In the genomic region with DNA sequence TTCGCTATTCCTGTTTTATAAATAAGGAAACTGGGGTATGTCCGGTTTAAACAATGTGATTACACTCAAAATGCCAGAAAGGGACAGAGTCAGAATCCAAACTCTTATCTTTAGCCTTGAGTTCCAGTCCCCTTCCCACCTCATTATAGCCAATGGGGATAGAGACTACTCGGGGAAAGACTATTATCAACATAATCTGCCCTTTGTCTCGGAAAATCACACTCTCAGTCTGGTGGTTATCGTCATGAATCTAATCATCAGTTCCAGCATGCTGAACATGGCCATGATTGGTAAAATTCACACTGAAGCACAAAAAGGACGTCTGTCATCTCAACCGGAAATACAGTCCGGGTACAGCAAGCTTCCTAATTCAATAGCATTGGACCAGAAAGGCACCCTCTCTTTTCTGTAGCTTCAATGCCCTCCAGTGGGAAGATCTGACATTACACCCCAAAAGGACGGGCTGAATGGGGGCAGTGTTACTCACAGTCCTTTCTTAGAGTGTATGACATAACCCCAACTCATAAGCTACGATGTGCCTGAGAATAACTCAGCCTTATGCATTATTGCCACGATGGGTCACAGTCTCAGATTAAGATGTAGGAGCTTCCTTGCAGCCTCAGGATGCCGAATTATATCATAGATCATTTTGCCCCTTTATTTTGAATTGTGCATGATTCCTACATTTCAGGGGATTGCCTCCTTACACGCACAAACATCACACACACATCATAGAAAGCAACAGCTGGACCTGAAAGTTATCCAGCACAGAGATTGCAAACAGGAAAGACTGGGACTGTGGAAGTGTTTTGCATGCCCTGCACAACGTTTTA, we compare ENCODE assay signal across 8 cellular contexts.
DNase-seq lines count a peak whose midpoint lies in the region; ATAC-seq and TF ChIP-seq lines count a peak whose summit lies in the region.

No MANE protein-coding gene starts in this region.

- H3K56ac ChIP-seq in IMR-90 (ENCODE audit: extremely low read depth, insufficient read depth, low read length) = no peak overlapping the region

- H4K8ac ChIP-seq in IMR-90 (ENCODE audit: low read depth in 2 of 2, low read length in 2 of 2) = no peak overlapping the region

- no peak overlapping the region for H4K5ac ChIP-seq in IMR-90 (ENCODE audit: low read depth, low read length)

- intact Hi-C loops in IMR-90 (cut with micrococcal nuclease) (no loop called here), Right ventricle myocardium superior (cut with DNase I) (no loop called here), psoas muscle (cut with DNase I) (loop anchor here in 1 of 2 donors (10.0 kb wide), 1 partner anchor 304 kb away; no protein-coding TSS in a partner anchor), aorta (cut with DNase I) (loop anchor here in 1 of 2 donors (5.0 kb wide), 1 partner anchor 1319 kb away; no protein-coding TSS in a partner anchor)

- H3K4me2 ChIP-seq in IMR-90 (ENCODE audit: low read depth, low read length) = no peak overlapping the region

- H3K4me3 ChIP-seq in IMR-90 (ENCODE audit: insufficient read depth, low read depth, low read length) (no peak overlapping the region), psoas muscle (no peak overlapping the region), aorta (ENCODE audit: low read length in 2 of 2) (peak overlapping the region in 1 of 2 donors; percentile 59)

- no TSS peak for BruUV-seq in IMR-90 (replicated peaks; lab: Mats Ljungman, UMichigan)

- H2BK20ac ChIP-seq in IMR-90 (ENCODE audit: low read depth, low read length) = no peak overlapping the region

- no peak overlapping the region for H3K23ac ChIP-seq in IMR-90 (ENCODE audit: low read depth, low read length)

- no peaks in the 10 kb centered on the region for H3K79me1 ChIP-seq in IMR-90 (ENCODE audit: low read depth in 1 of 2, low read length in 2 of 2)

- H3K9me3 Mint-ChIP-seq in activated naive CD4-positive, alpha-beta T cell treated with anti-CD3 and anti-CD28 coated beads, Interleukin-2, amount 50 U/mL, for 72 hours = no peaks in the 10 kb centered on the region

- POLR2A ChIA-PET in IMR-90 (lab: Charles Lee; ENCODE audit: unreplicated experiment) = no interaction called here

- H3K36me3 ChIP-seq in IMR-90 (ENCODE audit: control insufficient read depth, insufficient read depth, low read length) (no peaks in the 10 kb centered on the region), psoas muscle (ENCODE audit: insufficient read depth in 1 of 2, low read depth in 1 of 2) (no peaks in the 10 kb centered on the region), aorta (ENCODE audit: control insufficient read depth in 1 of 2, insufficient read depth in 2 of 2, low read length in 1 of 2) (no peaks in the 10 kb centered on the region)

- no peaks in the 10 kb centered on the region for H3K27me3 ChIP-seq in IMR-90 (ENCODE audit: control insufficient read depth, insufficient read depth, low read length)
- no peaks in the 10 kb centered on the region for H3K27me3 ChIP-seq in psoas muscle (ENCODE audit: insufficient read depth in 3 of 3, low read length in 2 of 3)
- H3K27me3 ChIP-seq in aorta (ENCODE audit: control insufficient read depth in 1 of 2, insufficient read depth in 2 of 2, low read length in 1 of 2) = no peaks in the 10 kb centered on the region

- no peaks in the 10 kb centered on the region for H4K20me1 ChIP-seq in IMR-90 (ENCODE audit: insufficient read depth, low read length)

- peaks cover 2% of the 10 kb centered on the region for H3K9me3 ChIP-seq in IMR-90 (ENCODE audit: control insufficient read depth, insufficient read depth, low read length)
- H3K9me3 ChIP-seq in psoas muscle = no peaks in the 10 kb centered on the region
- no peaks in the 10 kb centered on the region for H3K9me3 ChIP-seq in aorta (ENCODE audit: control insufficient read depth, low read length)

- H3K9me1 ChIP-seq in IMR-90 (ENCODE audit: insufficient read depth, low read length) = no peaks in the 10 kb centered on the region

- dilution Hi-C loops in IMR-90 (cut with HindIII; ENCODE audit: low sequenced_read_pairs, unreplicated experiment) = no loop called here

- in situ Hi-C loops in IMR-90 (cut with MboI; ENCODE audit: low sequenced_read_pairs) = no loop called here

- CTCF ChIA-PET in IMR-90 (lab: Yijun Ruan, JAX) = interaction anchor here (0.6 kb wide), 1 partner anchor 1021 kb away, joined by 3 read pairs; no protein-coding TSS in a partner anchor

- H3K9ac ChIP-seq in IMR-90 (ENCODE audit: low read depth, low read length) = no peak overlapping the region

- H3K14ac ChIP-seq in IMR-90 (replicated peaks; ENCODE audit: low read depth, low read length) = no peak overlapping the region

- H2AK5ac ChIP-seq in IMR-90 (ENCODE audit: low read depth, low read length) = no peak overlapping the region

- H3K27ac Mint-ChIP-seq in activated naive CD4-positive, alpha-beta T cell treated with anti-CD3 and anti-CD28 coated beads, Interleukin-2, amount 50 U/mL, for 72 hours = no peak overlapping the region

- no peak overlapping the region for H3K27ac ChIP-seq in IMR-90 (ENCODE audit: insufficient read depth, low read length)
- H3K27ac ChIP-seq in psoas muscle = no peak overlapping the region
- no peak overlapping the region for H3K27ac ChIP-seq in aorta (ENCODE audit: low read depth in 1 of 2, low read length in 2 of 2)

- no peak overlapping the region for H3K18ac ChIP-seq in IMR-90 (ENCODE audit: low read depth, low read length)

- no peaks in the 10 kb centered on the region for H3K36me3 Mint-ChIP-seq in activated naive CD4-positive, alpha-beta T cell treated with anti-CD3 and anti-CD28 coated beads, Interleukin-2, amount 50 U/mL, for 72 hours

- TF ChIP-seq POLR2A in IMR-90 (IDR thresholded peaks at IDR 0.05; ENCODE audit: low read depth, low read length) = no peak

- ATAC-seq in GM21737 (IDR thresholded peaks at IDR 0.05; ENCODE audit: unreplicated experiment) (peak; percentile 94), IMR-90 (ENCODE audit: low read depth) (peak; percentile 35; the same call in 1 of the 2 replicates), Right ventricle myocardium superior (ENCODE audit: poor library complexity) (peak; percentile 91), psoas muscle (peak; percentile 75 to 96 (median 93)), aorta (ENCODE audit: low FRiP score) (peak; percentile 87)
- peak; percentile 86 to 98 for ATAC-seq in activated naive CD4-positive, alpha-beta T cell treated with anti-CD3 and anti-CD28 coated beads, Interleukin-2, amount 50 U/mL, for 72 hours

- DNase-seq in GM04504 (ENCODE audit: low read depth) = peak; percentile 6
- DNase-seq in IMR-90 = peak; percentile 31
- peak; percentile 75 for DNase-seq in SIG-M5 treated with dmso at 0.1 percent for 504 hours (lab: John Stamatoyannopoulos, UW; ENCODE audit: unreplicated experiment)
- DNase-seq in activated naive CD4-positive, alpha-beta T cell treated with anti-CD3 and anti-CD28 coated beads, Interleukin-2, amount 50 U/mL, for 72 hours (ENCODE audit: low spot score in 2 of 2) = peak in 1 of 2 donors; percentile 71
- no peak for DNase-seq in Right ventricle myocardium superior
- DNase-seq in psoas muscle = no peak
- DNase-seq in aorta = peak in 1 of 2 donors; percentile 53

- no peak overlapping the region for H2AK9ac ChIP-seq in IMR-90 (replicated peaks; ENCODE audit: low read depth, low read length, poor library complexity)

- H3K4me1 ChIP-seq in IMR-90 (ENCODE audit: control insufficient read depth, insufficient read depth, low read length) (no peaks in the 10 kb centered on the region), psoas muscle (no peaks in the 10 kb centered on the region), aorta (ENCODE audit: control insufficient read depth in 1 of 2, insufficient read depth in 2 of 2, low read length in 2 of 2) (peaks cover 0 to 2% of the 10 kb centered on the region in 2 donors)

- no peak overlapping the region for H4K91ac ChIP-seq in IMR-90 (ENCODE audit: insufficient read depth, low read depth, low read length)

- no peak overlapping the region for H2BK15ac ChIP-seq in IMR-90 (ENCODE audit: low read depth, low read length)

- peak; percentile 57 for TF ChIP-seq RAD21 in IMR-90 (IDR thresholded peaks at IDR 0.05; ENCODE audit: low read length)

- TF ChIP-seq CTCF in IMR-90 (conservative IDR thresholded peaks at IDR 0.05; ENCODE audit: low read depth, low read length) = peak; percentile 46
- peak; percentile 57 for TF ChIP-seq CTCF in psoas muscle (IDR thresholded peaks at IDR 0.05)

- 0% methylated on average over 2 of the region's 14 CpGs; no CpG with 5 or more reads in 1 of the 2 experiments for WGBS in IMR-90 (ENCODE audit: extremely low coverage in 2 of 2, insufficient read length in 1 of 2), 2 experiments
- WGBS in psoas muscle, 3 donors = 25 to 28% (median 28%) methylated on average over 14 of the region's 14 CpGs
- WGBS in aorta, 2 donors = 8 to 9% methylated on average over 14 of the region's 14 CpGs

- no peak overlapping the region for H2BK5ac ChIP-seq in IMR-90 (ENCODE audit: low read depth, low read length, poor library complexity, severe bottlenecking)

- H2AFZ ChIP-seq in IMR-90 (replicated peaks; ENCODE audit: low read length, poor library complexity) = no peak overlapping the region

- H3K4ac ChIP-seq in IMR-90 (ENCODE audit: low read depth, low read length) = no peak overlapping the region

- no peak overlapping the region for H2BK120ac ChIP-seq in IMR-90 (ENCODE audit: low read depth, low read length)

TF ChIP-seq in IMR-90, 13 proteins besides CTCF, POLR2A, EP300 and RAD21:
- TF ChIP-seq MAFK (IDR thresholded peaks at IDR 0.05; ENCODE audit: low read depth, low read length) = no peak
- TF ChIP-seq RCOR1 (IDR thresholded peaks at IDR 0.05; ENCODE audit: insufficient replicate concordance, low read length) = no peak
- TF ChIP-seq SMC3 (IDR thresholded peaks at IDR 0.05; ENCODE audit: low read depth, low read length) = peak; percentile 49
- TF ChIP-seq MXI1 (IDR thresholded peaks at IDR 0.05; ENCODE audit: borderline replicate concordance, low read depth, low read length) = no peak

Comparison
In these comparisons a context has a peak if more than half of its experiments do, and no peak if none do; other contexts are left out.
1. DNase-seq: peak in GM04504 (single experiment), IMR-90 (single experiment) and SIG-M5 treated with dmso at 0.1 percent for 504 hours (single experiment); none in Right ventricle myocardium superior (single experiment) and psoas muscle (0 of 2).
2. ATAC-seq: peak in every context shown above with its lines; median percentile 94 in GM21737; 93 in psoas muscle; 92 in activated naive CD4-positive, alpha-beta T cell treated with anti-CD3 and anti-CD28 coated beads, Interleukin-2, amount 50 U/mL, for 72 hours; 91 in Right ventricle myocardium superior; 87 in aorta; 35 in IMR-90.